Comparison of ENCODE assay signal across 15 cellular contexts in the genomic region with DNA sequence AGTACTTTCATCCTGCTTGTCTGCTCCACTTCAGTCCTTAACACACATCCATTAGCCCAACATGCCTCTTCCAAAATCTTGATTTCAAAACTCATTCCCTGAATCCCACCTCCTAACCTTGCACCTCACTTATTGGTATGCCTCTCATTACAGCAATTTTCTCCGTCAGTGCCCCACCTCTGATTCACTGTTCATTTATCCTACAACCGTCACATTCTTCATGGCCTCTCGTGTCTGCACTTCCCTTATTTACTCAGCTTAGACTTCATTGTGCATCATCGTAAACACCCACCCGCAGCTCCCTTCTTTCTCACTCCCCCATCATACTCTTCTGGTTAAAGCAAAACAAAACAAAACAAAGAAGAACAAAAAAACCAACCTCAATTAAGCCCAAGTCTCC.
DNase-seq lines count a peak whose midpoint lies in the region; ATAC-seq, FAIRE-seq and TF ChIP-seq lines count a peak whose summit lies in the region.
"Had no signal": no experiment of that assay in that cellular context is flagged by ENCODE, and none has a peak within 500 bp of the region (broad histone marks: within the 10 kb centered on the region; RNA-seq: fewer than 3 reads in every experiment).

No MANE protein-coding gene starts in this region.

- H3K36me3 ChIP-seq in bronchial epithelial cell (ENCODE audit: control insufficient read depth, insufficient read depth, low read length) (no peaks in the 10 kb centered on the region), upper lobe of left lung (no peaks in the 10 kb centered on the region)
- H3K36me3 ChIP-seq: BLaER1, SJCRH30 had no signal

- no peak for ATAC-seq in upper lobe of left lung (ENCODE audit: low FRiP score in 2 of 2)
- ATAC-seq in HG02884 (IDR thresholded peaks at IDR 0.05; ENCODE audit: unreplicated experiment), result no peak
- ATAC-seq: HCT116 had no signal

- WGBS in upper lobe of left lung, 2 donors, result 90 to 92% methylated on average over 5 of the region's 5 CpGs

- no peak for TF ChIP-seq EP300 in upper lobe of left lung (IDR thresholded peaks at IDR 0.05)

- no peak for TF ChIP-seq CTCF in bronchial epithelial cell (IDR thresholded peaks at IDR 0.05; ENCODE audit: insufficient read depth, low read length, severe bottlenecking)
- no peak for TF ChIP-seq CTCF in progenitor cell of endocrine pancreas (IDR thresholded peaks at IDR 0.05; ENCODE audit: unreplicated experiment)
- no peak for TF ChIP-seq CTCF in upper lobe of left lung (IDR thresholded peaks at IDR 0.05)

- TF ChIP-seq POLR2A in H54 (IDR thresholded peaks at IDR 0.05; ENCODE audit: low read depth, low read length), result no peak
- TF ChIP-seq POLR2A in upper lobe of left lung (IDR thresholded peaks at IDR 0.05), result no peak

- H3K27ac Mint-ChIP-seq in progenitor cell of endocrine pancreas, result peak overlapping the region; percentile 5

- peaks cover 8% of the 10 kb centered on the region for H3K4me1 Mint-ChIP-seq in progenitor cell of endocrine pancreas (ENCODE audit: low read depth)

- H3K4me1 ChIP-seq in upper lobe of left lung, result no peaks in the 10 kb centered on the region
- H3K4me1 ChIP-seq: BLaER1 had no signal

- H3K9me3 Mint-ChIP-seq in progenitor cell of endocrine pancreas (ENCODE audit: low read depth), result peaks cover 16% of the 10 kb centered on the region

- no peak overlapping the region for H3K27ac ChIP-seq in upper lobe of left lung
- H3K27ac ChIP-seq: BLaER1, HL-60, SJCRH30 had no signal

- H3K4me3 ChIP-seq in bronchial epithelial cell (ENCODE audit: low read depth, low read length), result no peak overlapping the region
- no peak overlapping the region for H3K4me3 ChIP-seq in upper lobe of left lung
- H3K4me3 ChIP-seq: BLaER1, SJCRH30 had no signal

- H3K36me3 Mint-ChIP-seq in progenitor cell of endocrine pancreas (ENCODE audit: insufficient read depth), result no peaks in the 10 kb centered on the region

- H3K4me3 Mint-ChIP-seq in progenitor cell of endocrine pancreas (ENCODE audit: low read depth), result no peak overlapping the region

- DNase-seq in H54 (ENCODE audit: insufficient read length, low spot score), result no peak
- peak; percentile 13 for DNase-seq in RPMI7951 (ENCODE audit: low read depth)
- peak; percentile 75 for DNase-seq in bronchial epithelial cell (ENCODE audit: low read depth)
- no peak for DNase-seq in progenitor cell of endocrine pancreas (ENCODE audit: low spot score, unreplicated experiment)
- DNase-seq in AML-193 (lab: John Stamatoyannopoulos, UW), result no peak
- no peak for DNase-seq in upper lobe of left lung
- DNase-seq: NCI-H1436, NCI-H2029 treated with DMSO at 0.1 percent for 48 hours, NCI-H510A treated with DMSO at 0.1 percent for 48 hours, SJCRH30 had no signal

- peaks cover 4% of the 10 kb centered on the region for H3K27me3 Mint-ChIP-seq in progenitor cell of endocrine pancreas

- no peaks in the 10 kb centered on the region for H3K27me3 ChIP-seq in bronchial epithelial cell (ENCODE audit: control insufficient read depth, insufficient read depth, low read length)
- no peaks in the 10 kb centered on the region for H3K27me3 ChIP-seq in upper lobe of left lung
- H3K27me3 ChIP-seq: BLaER1, SJCRH30 had no signal

- FAIRE-seq in H54 (lab: Jason Lieb, UNC) (peak; percentile 87), bronchial epithelial cell (lab: Jason Lieb, UNC) (no peak)
- FAIRE-seq: RCC 7860 had no signal

- H3K9me3 ChIP-seq in upper lobe of left lung, result no peaks in the 10 kb centered on the region
- H3K9me3 ChIP-seq: SJCRH30 had no signal

Comparison
In these comparisons a context has a peak if more than half of its experiments do, and no peak if none do; other contexts are left out.
1. DNase-seq: peak in RPMI7951 (single experiment) and bronchial epithelial cell (single experiment); none in H54 (single experiment), progenitor cell of endocrine pancreas (single experiment), AML-193 (0 of 2) and upper lobe of left lung (0 of 2).